In genomic region chr9:88113156-88114130, GRCh38 we compare ENCODE assay signal across 7 cellular contexts. TPM values are rescaled to one million over a fixed set of nuclear protein-coding genes. Genes with fewer than 3 reads are reported as not detected.
A peak's percentile ranks its signal among the peaks of the same experiment; 100 is the strongest.
DNase-seq lines count a peak whose midpoint lies in the region; ATAC-seq, FAIRE-seq and TF ChIP-seq lines count a peak whose summit lies in the region.
"Not testable (repeated sequence)": the region's sequence is repeated elsewhere in the genome, so short reads cannot be mapped to it uniquely, and the experiment has no call there.
"Had no signal": no experiment of that assay in that cellular context is flagged by ENCODE, and none has a peak within 500 bp of the region (broad histone marks: within the 10 kb centered on the region; RNA-seq: fewer than 3 reads in every experiment).

No MANE protein-coding gene starts in this region.

- not testable (repeated sequence) for H3K4me3 ChIP-seq in bronchial epithelial cell (ENCODE audit: low read depth, low read length)
- H3K4me3 ChIP-seq in fibroblast of villous mesenchyme (ENCODE audit: low read depth, low read length): peak overlapping the region; percentile 48

- FAIRE-seq in bronchial epithelial cell (lab: Jason Lieb, UNC): peak; percentile 93

- not testable (repeated sequence) for H3K27ac Mint-ChIP-seq in stimulated activated effector memory CD8-positive, alpha-beta T cell treated with anti-CD3 and anti-CD28 coated beads, Interleukin-12 subunit alpha, Interleukin-12 subunit beta, amount 100 ng/mL, for 72 hours

- not testable (repeated sequence) for H3K9me3 Mint-ChIP-seq in stimulated activated effector memory CD8-positive, alpha-beta T cell treated with anti-CD3 and anti-CD28 coated beads, Interleukin-12 subunit alpha, Interleukin-12 subunit beta, amount 100 ng/mL, for 72 hours

- peak; percentile 13 for ATAC-seq in stimulated activated effector memory CD8-positive, alpha-beta T cell treated with anti-CD3 and anti-CD28 coated beads, Interleukin-12 subunit alpha, Interleukin-12 subunit beta, amount 100 ng/mL, for 72 hours

- not testable (repeated sequence) for H3K4me1 Mint-ChIP-seq in stimulated activated effector memory CD8-positive, alpha-beta T cell treated with anti-CD3 and anti-CD28 coated beads, Interleukin-12 subunit alpha, Interleukin-12 subunit beta, amount 100 ng/mL, for 72 hours

- H3K36me3 ChIP-seq in bronchial epithelial cell (ENCODE audit: control insufficient read depth, insufficient read depth, low read length): not testable (repeated sequence)

- not testable (repeated sequence) for H3K27me3 ChIP-seq in bronchial epithelial cell (ENCODE audit: control insufficient read depth, insufficient read depth, low read length)

- TF ChIP-seq CTCF in bronchial epithelial cell (IDR thresholded peaks at IDR 0.05; ENCODE audit: insufficient read depth, low read length, severe bottlenecking); fibroblast of villous mesenchyme (IDR thresholded peaks at IDR 0.05; ENCODE audit: insufficient read depth, low read depth, low read length): not testable (repeated sequence)

- not testable (repeated sequence) for H3K36me3 Mint-ChIP-seq in stimulated activated effector memory CD8-positive, alpha-beta T cell treated with anti-CD3 and anti-CD28 coated beads, Interleukin-12 subunit alpha, Interleukin-12 subunit beta, amount 100 ng/mL, for 72 hours

- DNase-seq in NCI-H1105 (lab: John Stamatoyannopoulos, UW): peak; percentile 67
- DNase-seq in NCI-H2171 treated with DMSO at 0.1 percent for 48 hours (lab: John Stamatoyannopoulos, UW): peak; percentile 3
- peak; percentile 88 for DNase-seq in NCI-H774 (lab: John Stamatoyannopoulos, UW)
- not testable (repeated sequence) for DNase-seq in bronchial epithelial cell (ENCODE audit: low read depth); stimulated activated effector memory CD8-positive, alpha-beta T cell treated with anti-CD3 and anti-CD28 coated beads, Interleukin-12 subunit alpha, Interleukin-12 subunit beta, amount 100 ng/mL, for 72 hours (ENCODE audit: low spot score in 2 of 2)
- peak; percentile 78 for DNase-seq in fibroblast of villous mesenchyme (ENCODE audit: low read depth)

- not testable (repeated sequence) for H3K4me3 Mint-ChIP-seq in stimulated activated effector memory CD8-positive, alpha-beta T cell treated with anti-CD3 and anti-CD28 coated beads, Interleukin-12 subunit alpha, Interleukin-12 subunit beta, amount 100 ng/mL, for 72 hours

RNA-seq across cellular contexts. Expression of gene SPATA31C2, which starts 24.8 kb away (rescaled TPM):
- not detected in 2 replicates for total RNA-seq in bronchial epithelial cell
- under 0.01 TPM in 1 of 2 replicates, not detected in the other for total RNA-seq in fibroblast of villous mesenchyme
- total RNA-seq: CD8-positive, alpha-beta T cell had no signal
